ENCODE assay signal across 32 cellular contexts in the genomic region with DNA sequence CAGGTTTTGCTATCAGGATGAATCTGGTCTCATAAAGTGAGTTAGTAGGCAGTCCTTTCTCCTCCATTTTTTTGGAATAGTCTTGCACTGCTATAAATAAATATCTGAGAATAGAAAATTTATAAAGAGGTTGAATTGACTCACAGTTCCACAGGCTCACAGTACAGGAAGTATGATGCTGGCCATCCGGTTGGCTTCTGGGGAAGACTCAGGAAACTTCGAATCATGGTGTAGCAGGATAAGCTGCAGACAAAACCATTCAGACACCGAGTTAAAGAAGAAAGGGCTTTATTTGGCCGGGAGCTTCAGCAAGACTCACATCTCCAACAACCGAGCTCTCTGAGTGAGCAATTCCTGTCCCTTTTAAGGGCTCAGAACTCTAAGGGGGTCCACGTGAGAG.
"Had no signal": no experiment of that assay in that cellular context is flagged by ENCODE, and none has a peak within 500 bp of the region (broad histone marks: within the 10 kb centered on the region; RNA-seq: fewer than 3 reads in every experiment).

No MANE protein-coding gene starts in this region.

- FAIRE-seq: bronchial epithelial cell, TTC549 had no signal

- ATAC-seq: activated CD8-positive, alpha-beta T cell treated with anti-CD3 and anti-CD28 coated beads for 36 hours; activated naive CD8-positive, alpha-beta T cell treated with anti-CD3 and anti-CD28 coated beads, Interleukin-2, amount 50 U/mL, for 24 hours; activated T-cell treated with anti-CD3 and anti-CD28 coated beads, Interleukin-2, amount 50 U/mL, for 4 hours; activated T-cell treated with anti-CD3 and anti-CD28 coated beads, Interleukin-2, amount 50 U/mL, for 72 hours; activated T-helper 17 cell treated with anti-CD3 and anti-CD28 coated beads, Interleukin-2, amount 50 U/mL, for 72 hours had no signal

- DNase-seq: activated B cell treated with CpG ODN at 0.5 μM for 24 hours; activated CD4-positive, alpha-beta memory T cell treated with anti-CD3 and anti-CD28 coated beads for 36 hours; activated CD4-positive, alpha-beta T cell treated with anti-CD3 and anti-CD28 coated beads for 4 hours; activated CD4-positive, alpha-beta T cell treated with anti-CD3 and anti-CD28 coated beads, Interleukin-2, amount 10 ng/mL, durations not matched to agents 24 days and 14 days; activated CD4-positive, alpha-beta T cell treated with anti-CD3 and anti-CD28 coated beads, Interleukin-2, amount 50 U/mL, for 1 hour; activated CD4-positive, alpha-beta T cell treated with anti-CD3 and anti-CD28 coated beads, Interleukin-2, amount 50 U/mL, for 4 hours; activated CD4-positive, CD25-positive, alpha-beta regulatory T cell treated with anti-CD3 and anti-CD28 coated beads, Interleukin-2, amount 50 U/mL, for 72 hours; activated CD8-positive, alpha-beta memory T cell treated with anti-CD3 and anti-CD28 coated beads, Interleukin-2, amount 50 U/mL, for 4 hours; activated CD8-positive, alpha-beta T cell treated with anti-CD3 and anti-CD28 coated beads for 36 hours; activated effector memory CD4-positive, alpha-beta T cell treated with anti-CD3 and anti-CD28 coated beads, Interleukin-2, amount 50 U/mL, for 16 hours; activated gamma-delta T cell treated with Interleukin-2 at 50 U/mL for 16 hours; activated naive CD4-positive, alpha-beta T cell treated with anti-CD3 and anti-CD28 coated beads, Interleukin-2, amount 10 ng/mL, durations not matched to agents 7 days and 5 days; activated naive CD4-positive, alpha-beta T cell treated with Interleukin-2 at 50 U/mL for 16 hours; activated naive CD8-positive, alpha-beta T cell treated with anti-CD3 and anti-CD28 coated beads, Interleukin-2, amount 10 ng/mL, durations not matched to agents 7 days and 5 days; activated naive CD8-positive, alpha-beta T cell treated with anti-CD3 and anti-CD28 coated beads, Interleukin-2, amount 50 U/mL, for 24 hours; activated T-cell treated with anti-CD3 and anti-CD28 coated beads for 4 hours; activated T-cell treated with anti-CD3 and anti-CD28 coated beads, Interleukin-2, amount 50 U/mL, for 1 hour; activated T-cell treated with anti-CD3 and anti-CD28 coated beads, Interleukin-2, amount 50 U/mL, for 4 hours; activated T-cell treated with anti-CD3 and anti-CD28 coated beads, Interleukin-2, amount 50 U/mL, for 72 hours; amygdala; anterior cingulate cortex; caudate nucleus; cerebellar nuclear complex; T-helper 1 cell; T-helper 2 cell; T-helper 9 cell had no signal

- H3K27ac ChIP-seq: ascending aorta, cardiac muscle cell, VCaP had no signal

- H3K27me3 ChIP-seq: ascending aorta, cardiac muscle cell had no signal

- H3K9me3 ChIP-seq: ascending aorta had no signal

- H3K36me3 ChIP-seq: ascending aorta, cardiac muscle cell had no signal

- H3K4me1 ChIP-seq: ascending aorta had no signal

- H3K4me3 ChIP-seq: ascending aorta, cardiac muscle cell had no signal
